Comparison of ENCODE assay signal across 14 cellular contexts in the genomic region with DNA sequence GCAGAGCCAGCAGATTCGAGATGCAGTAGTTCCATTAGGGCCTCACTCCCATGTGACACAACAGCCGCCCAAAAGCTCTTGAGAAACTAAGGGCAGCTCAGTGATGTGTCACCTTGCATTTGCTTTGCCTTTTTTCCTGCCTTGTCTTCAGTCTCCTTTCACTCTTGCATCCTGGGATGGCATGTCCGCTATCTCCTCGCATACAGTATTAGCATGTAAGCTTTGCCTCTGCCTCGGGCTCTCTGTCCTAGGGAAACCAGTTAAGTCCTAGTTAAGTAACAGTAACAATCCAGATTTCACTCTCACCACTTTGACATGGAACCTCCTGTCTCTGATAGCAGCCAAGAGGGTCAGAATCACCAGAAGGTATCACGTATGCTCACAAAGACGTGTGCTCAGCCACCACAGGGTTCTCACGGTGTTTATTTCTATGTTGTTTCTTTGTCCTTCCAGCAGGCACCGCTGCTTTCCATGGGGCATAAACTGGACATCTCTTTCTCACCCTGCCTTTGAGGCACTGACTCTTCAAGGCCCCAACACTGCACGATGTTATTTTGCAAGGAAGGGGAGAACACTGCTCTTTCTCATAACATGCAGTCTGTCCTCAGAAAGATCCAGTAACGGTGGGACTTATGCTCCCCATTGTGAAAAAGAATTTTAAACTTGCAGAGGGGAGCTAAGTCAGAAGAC. TPM values are rescaled to one million over a fixed set of nuclear protein-coding genes. Genes with fewer than 3 reads are reported as not detected.
A peak's percentile ranks its signal among the peaks of the same experiment; 100 is the strongest.
DNase-seq lines count a peak whose midpoint lies in the region; ATAC-seq, FAIRE-seq and TF ChIP-seq lines count a peak whose summit lies in the region.
"Had no signal": no experiment of that assay in that cellular context is flagged by ENCODE, and none has a peak within 500 bp of the region (broad histone marks: within the 10 kb centered on the region; RNA-seq: fewer than 3 reads in every experiment).

No MANE protein-coding gene starts in this region.

- peak overlapping the region; percentile 3 for H3K9ac ChIP-seq in mesendoderm (ENCODE audit: low read length)

- no peaks in the 10 kb centered on the region for H3K9me3 Mint-ChIP-seq in T-helper 2 cell treated with Interferon-gamma antibody and Interleukin-4, amounts not matched to agents 5 μg/mL and 100 μg/mL, for 36 hours

- H3K27ac Mint-ChIP-seq in T-helper 17 cell, result no peak overlapping the region
- H3K27ac Mint-ChIP-seq in T-helper 2 cell treated with Interferon-gamma antibody and Interleukin-4, amounts not matched to agents 5 μg/mL and 100 μg/mL, for 36 hours, result no peak overlapping the region

- H2BK15ac ChIP-seq in mesendoderm (replicated peaks; ENCODE audit: low read depth), result no peak overlapping the region

- peak overlapping the region; percentile 46 for H3K56ac ChIP-seq in mesendoderm (ENCODE audit: low read length)

- peak overlapping the region; percentile 83 for H2BK5ac ChIP-seq in mesendoderm (ENCODE audit: low read length)

- peaks cover 14% of the 10 kb centered on the region for H3K4me1 ChIP-seq in RWPE2 (ENCODE audit: insufficient read depth, poor library complexity, severe bottlenecking)
- H3K4me1 ChIP-seq in mesendoderm (ENCODE audit: control insufficient read depth, low read depth, low read length), result peaks cover 11% of the 10 kb centered on the region

- no peak for DNase-seq in RWPE2 (ENCODE audit: low spot score)
- no peak for DNase-seq in epithelial cell of prostate (ENCODE audit: low read depth, low spot score)
- DNase-seq in mesendoderm, result peak; percentile 91
- peak; percentile 21 for DNase-seq in urothelium cell line (ENCODE audit: low spot score)
- no peak for DNase-seq in NCI-H226
- DNase-seq in T-helper 17 cell, result no peak
- no peak for DNase-seq in T-helper 2 cell treated with Interferon-gamma antibody and Interleukin-4, amounts not matched to agents 5 μg/mL and 100 μg/mL, for 36 hours (ENCODE audit: low spot score)
- no peak for DNase-seq in NCI-H2227 (lab: John Stamatoyannopoulos, UW; ENCODE audit: unreplicated experiment)
- DNase-seq: Karpas-422; NCI-H2227 treated with DMSO at 0.1 percent for 48 hours; stimulated activated CD4-positive, alpha-beta T cell treated with anti-CD3 and anti-CD28 coated beads, Interleukin-2, amount 100 ng/mL, for 48 hours; T-helper 1 cell had no signal

- no peak for FAIRE-seq in urothelium cell line (lab: Jason Lieb, UNC)
- FAIRE-seq: GM18507 had no signal

- no peak for ATAC-seq in RWPE2 (ENCODE audit: low read depth)
- no peak for ATAC-seq in T-helper 17 cell

- WGBS in mesendoderm (ENCODE audit: extremely low coverage, insufficient coverage, low lambda C conversion rate), result no CpG with 5 or more reads among the region's 11 CpGs

- H3K36me3 ChIP-seq in RWPE2 (ENCODE audit: low read depth) (no peaks in the 10 kb centered on the region), mesendoderm (ENCODE audit: control insufficient read depth, insufficient read depth, low read length) (no peaks in the 10 kb centered on the region)
- H3K36me3 ChIP-seq: upper lobe of left lung had no signal

- no peaks in the 10 kb centered on the region for H3K79me2 ChIP-seq in mesendoderm (ENCODE audit: control insufficient read depth, insufficient read depth, low read length)

- H3K9me3 ChIP-seq in RWPE2 (ENCODE audit: severe bottlenecking) (no peaks in the 10 kb centered on the region), T-helper 17 cell (ENCODE audit: control insufficient read depth, low read length, poor library complexity, severe bottlenecking) (peaks cover 3% of the 10 kb centered on the region)
- H3K9me3 ChIP-seq: upper lobe of left lung had no signal

- peak overlapping the region; percentile 89 for H3K4ac ChIP-seq in mesendoderm (ENCODE audit: low read depth, low read length)

- no peak overlapping the region for H3K4me2 ChIP-seq in mesendoderm (ENCODE audit: low read length)

- H3K4me3 Mint-ChIP-seq in T-helper 17 cell, result no peak overlapping the region
- H3K4me3 Mint-ChIP-seq in T-helper 2 cell treated with Interferon-gamma antibody and Interleukin-4, amounts not matched to agents 5 μg/mL and 100 μg/mL, for 36 hours, result no peak overlapping the region

- peaks cover 6% of the 10 kb centered on the region for H3K27me3 Mint-ChIP-seq in T-helper 17 cell
- no peaks in the 10 kb centered on the region for H3K27me3 Mint-ChIP-seq in T-helper 2 cell treated with Interferon-gamma antibody and Interleukin-4, amounts not matched to agents 5 μg/mL and 100 μg/mL, for 36 hours (ENCODE audit: low read depth)

- no peak overlapping the region for H2AK5ac ChIP-seq in mesendoderm (ENCODE audit: low read length)

- H3K27me3 ChIP-seq in RWPE2 (ENCODE audit: insufficient read depth, poor library complexity, severe bottlenecking) (no peaks in the 10 kb centered on the region), mesendoderm (ENCODE audit: insufficient read depth, low read length, poor library complexity) (no peaks in the 10 kb centered on the region)
- H3K27me3 ChIP-seq: upper lobe of left lung had no signal

- no peak overlapping the region for H4K5ac ChIP-seq in mesendoderm (ENCODE audit: low read length)

- H3K79me1 ChIP-seq in mesendoderm (ENCODE audit: low read length), result no peaks in the 10 kb centered on the region

- H3K27ac ChIP-seq in RWPE2 (ENCODE audit: poor library complexity, severe bottlenecking), result peak overlapping the region; percentile 78
- H3K27ac ChIP-seq in epithelial cell of prostate, result peak overlapping the region; percentile 62
- H3K27ac ChIP-seq in mesendoderm (ENCODE audit: low read depth, low read length), result peak overlapping the region; percentile 89

- peak overlapping the region; percentile 90 for H3K18ac ChIP-seq in mesendoderm (ENCODE audit: low read length)

- no peak for TF ChIP-seq CTCF in RWPE2 (IDR thresholded peaks at IDR 0.05; ENCODE audit: poor library complexity, severe bottlenecking)

- no peak overlapping the region for H3K23ac ChIP-seq in mesendoderm (ENCODE audit: low read length)

- no peaks in the 10 kb centered on the region for H3K36me3 Mint-ChIP-seq in T-helper 17 cell (ENCODE audit: low read depth)
- no peaks in the 10 kb centered on the region for H3K36me3 Mint-ChIP-seq in T-helper 2 cell treated with Interferon-gamma antibody and Interleukin-4, amounts not matched to agents 5 μg/mL and 100 μg/mL, for 36 hours (ENCODE audit: low read depth)

- peak overlapping the region; percentile 49 for H2BK120ac ChIP-seq in mesendoderm (ENCODE audit: low read depth, low read length)

- H3K4me1 Mint-ChIP-seq in T-helper 17 cell, result no peaks in the 10 kb centered on the region
- H3K4me1 Mint-ChIP-seq in T-helper 2 cell treated with Interferon-gamma antibody and Interleukin-4, amounts not matched to agents 5 μg/mL and 100 μg/mL, for 36 hours (ENCODE audit: low read depth), result no peaks in the 10 kb centered on the region

- H3K4me3 ChIP-seq in RWPE2 (ENCODE audit: severe bottlenecking) (no peak overlapping the region), mesendoderm (ENCODE audit: low read length) (no peak overlapping the region)
- H3K4me3 ChIP-seq: upper lobe of left lung had no signal

- H4K8ac ChIP-seq in mesendoderm (ENCODE audit: low read depth, low read length), result no peak overlapping the region

RNA-seq across cellular contexts. Expression of a gene that starts 26.7 kb away (rescaled TPM):
- 0.67 TPM for polyA plus RNA-seq in mesendoderm (2013, experiment 1 of 2)
- 0.76 TPM for polyA plus RNA-seq in mesendoderm (2013, experiment 2 of 2)
- under 1 TPM in 1 of 2 donors, not detected in 1; 0.07 TPM for total RNA-seq in T-helper 17 cell

Comparison
In these comparisons a context has a peak if more than half of its experiments do, and no peak if none do; other contexts are left out.
1. DNase-seq: peak in mesendoderm (single experiment) and urothelium cell line (single experiment); none in RWPE2 (single experiment), epithelial cell of prostate (single experiment), NCI-H226 (single experiment), T-helper 17 cell (0 of 3), T-helper 2 cell treated with Interferon-gamma antibody and Interleukin-4, amounts not matched to agents 5 μg/mL and 100 μg/mL, for 36 hours (single experiment) and NCI-H2227 (single experiment).
2. Peak in every context shown above with its lines, with median percentiles within 50 percentile points of each other: H3K27ac ChIP-seq.